15 cellular contexts compared by ENCODE assay signal in genomic region chr16:47905771-47906170, GRCh38.
DNase-seq lines count a peak whose midpoint lies in the region; ATAC-seq and TF ChIP-seq lines count a peak whose summit lies in the region.
"Had no signal": no experiment of that assay in that cellular context is flagged by ENCODE, and none has a peak within 500 bp of the region (broad histone marks: within the 10 kb centered on the region; RNA-seq: fewer than 3 reads in every experiment).

No MANE protein-coding gene starts in this region.

- no peaks in the 10 kb centered on the region for H4K20me1 ChIP-seq in mammary epithelial cell (ENCODE audit: insufficient read depth, low read length)
- no peaks in the 10 kb centered on the region for H4K20me1 ChIP-seq in MM.1S (ENCODE audit: insufficient read depth, low read length)

- H3F3A ChIP-seq in MM.1S (ENCODE audit: insufficient read depth, low read length), result no peaks in the 10 kb centered on the region

- peak; percentile 45 for DNase-seq in EH (ENCODE audit: low read depth)
- peak; percentile 24 for DNase-seq in LHCN-M2 (ENCODE audit: low read depth)
- DNase-seq in mammary epithelial cell, result peak; percentile 90
- DNase-seq in myocyte (ENCODE audit: low read depth), result peak; percentile 66
- DNase-seq in activated naive CD4-positive, alpha-beta T cell treated with anti-CD3 and anti-CD28 coated beads, Interleukin-2, amount 50 U/mL, for 72 hours (ENCODE audit: low spot score in 2 of 2), result no peak
- no peak for DNase-seq in MM.1S
- DNase-seq in tibial nerve (ENCODE audit: low spot score in 2 of 2), result no peak
- DNase-seq: activated CD4-positive, alpha-beta T cell treated with anti-CD3 and anti-CD28 coated beads, Interleukin-2, amount 10 ng/mL, durations not matched to agents 7 days and 5 days; activated naive CD4-positive, alpha-beta T cell; cortex of kidney; NCI-H187; sigmoid colon; stimulated activated CD4-positive, alpha-beta T cell treated with anti-CD3 and anti-CD28 coated beads, Interleukin-2, amount 100 ng/mL, for 24 hours had no signal

- TF ChIP-seq EP300 in tibial nerve (IDR thresholded peaks at IDR 0.05), result no peak

- no peak for TF ChIP-seq POLR2A in tibial nerve (IDR thresholded peaks at IDR 0.05)

- in situ Hi-C loops in mammary epithelial cell (cut with MboI; ENCODE audit: low sequenced_read_pairs in 2 of 2), result no loop called here

- 5% methylated on average over 3 of the region's 3 CpGs for WGBS in mammary epithelial cell (ENCODE audit: low coverage, missing lambda C conversion rate)
- WGBS in tibial nerve, 2 donors, result 44 to 58% methylated on average over 3 of the region's 3 CpGs

- H3K27ac Mint-ChIP-seq in activated naive CD4-positive, alpha-beta T cell treated with anti-CD3 and anti-CD28 coated beads, Interleukin-2, amount 50 U/mL, for 72 hours, result no peak overlapping the region
- H3K27ac Mint-ChIP-seq: activated CD4-positive, alpha-beta T cell treated with anti-CD3 and anti-CD28 coated beads, Interleukin-2, amount 10 ng/mL, durations not matched to agents 7 days and 5 days had no signal

- CTCF ChIA-PET in mammary epithelial cell (lab: Charles Lee; ENCODE audit: low non-redundant PET), result no interaction called here

- no peaks in the 10 kb centered on the region for H3K36me3 Mint-ChIP-seq in activated naive CD4-positive, alpha-beta T cell treated with anti-CD3 and anti-CD28 coated beads, Interleukin-2, amount 50 U/mL, for 72 hours

- BruUV-seq in mammary epithelial cell (replicated peaks; lab: Mats Ljungman, UMichigan), result no TSS peak

- H3K9me3 Mint-ChIP-seq in activated naive CD4-positive, alpha-beta T cell treated with anti-CD3 and anti-CD28 coated beads, Interleukin-2, amount 50 U/mL, for 72 hours, result no peaks in the 10 kb centered on the region
- H3K9me3 Mint-ChIP-seq: activated CD4-positive, alpha-beta T cell treated with anti-CD3 and anti-CD28 coated beads, Interleukin-2, amount 10 ng/mL, durations not matched to agents 7 days and 5 days had no signal

- no peak overlapping the region for H3K4me3 ChIP-seq in mammary epithelial cell (replicated peaks in 1 of 3; ENCODE audit: insufficient read depth in 1 of 3, low read depth in 2 of 3, low read length in 3 of 3)
- no peak overlapping the region for H3K4me3 ChIP-seq in MM.1S (ENCODE audit: low read length)
- no peak overlapping the region for H3K4me3 ChIP-seq in tibial nerve
- H3K4me3 ChIP-seq: ascending aorta, sigmoid colon had no signal

- no peak for ATAC-seq in HG03039 (IDR thresholded peaks at IDR 0.05; ENCODE audit: unreplicated experiment)
- no peak for ATAC-seq in activated naive CD4-positive, alpha-beta T cell treated with anti-CD3 and anti-CD28 coated beads, Interleukin-2, amount 50 U/mL, for 72 hours

- no peak overlapping the region for H3K9ac ChIP-seq in mammary epithelial cell (ENCODE audit: insufficient read depth, low read length)
- no peak overlapping the region for H3K9ac ChIP-seq in MM.1S (ENCODE audit: low read length)

- peak overlapping the region; percentile 17 for H3K27ac ChIP-seq in mammary epithelial cell (ENCODE audit: insufficient read depth, low read depth, low read length)
- no peak overlapping the region for H3K27ac ChIP-seq in MM.1S (ENCODE audit: low read length)
- H3K27ac ChIP-seq in tibial nerve, result no peak overlapping the region
- H3K27ac ChIP-seq: ascending aorta, sigmoid colon had no signal

- peaks cover 23% of the 10 kb centered on the region for H3K4me1 ChIP-seq in mammary epithelial cell (ENCODE audit: insufficient read depth, low read length)
- no peaks in the 10 kb centered on the region for H3K4me1 ChIP-seq in MM.1S (ENCODE audit: low read length)
- no peaks in the 10 kb centered on the region for H3K4me1 ChIP-seq in tibial nerve
- H3K4me1 ChIP-seq: ascending aorta, sigmoid colon had no signal

- peaks cover 7% of the 10 kb centered on the region for H3K9me3 ChIP-seq in mammary epithelial cell (replicated peaks; ENCODE audit: insufficient read depth, low read length)
- no peaks in the 10 kb centered on the region for H3K9me3 ChIP-seq in MM.1S (replicated peaks; ENCODE audit: insufficient read depth, low read length)
- peaks cover 0 to 20% (median 0%) of the 10 kb centered on the region in 4 donors for H3K9me3 ChIP-seq in tibial nerve
- H3K9me3 ChIP-seq: ascending aorta had no signal

- no peaks in the 10 kb centered on the region for H3K27me3 ChIP-seq in mammary epithelial cell (ENCODE audit: insufficient read depth, low read length)
- no peaks in the 10 kb centered on the region for H3K27me3 ChIP-seq in MM.1S (replicated peaks; ENCODE audit: insufficient read depth, low read length)
- H3K27me3 ChIP-seq in tibial nerve, result no peaks in the 10 kb centered on the region
- H3K27me3 ChIP-seq: ascending aorta, sigmoid colon had no signal

- H3K9me2 ChIP-seq in MM.1S (replicated peaks; ENCODE audit: insufficient read depth, low read length), result no peaks in the 10 kb centered on the region

- H3K36me3 ChIP-seq in mammary epithelial cell (ENCODE audit: insufficient read depth, low read length) (no peaks in the 10 kb centered on the region), MM.1S (replicated peaks; ENCODE audit: insufficient read depth, low read length) (no peaks in the 10 kb centered on the region), tibial nerve (no peaks in the 10 kb centered on the region)
- H3K36me3 ChIP-seq: ascending aorta, sigmoid colon had no signal

- intact Hi-C loops in mammary epithelial cell (cut with micrococcal nuclease), result loop anchor here (5.0 kb wide), 1 partner anchor 58 kb away; no protein-coding TSS in a partner anchor

- H3K4me2 ChIP-seq in mammary epithelial cell (ENCODE audit: insufficient read depth, low read depth, low read length) (peak overlapping the region; percentile 6), MM.1S (ENCODE audit: low read depth, low read length) (no peak overlapping the region)

- TF ChIP-seq CTCF in mammary epithelial cell (conservative IDR thresholded peaks at IDR 0.05 in 1 of 2, IDR thresholded peaks at IDR 0.05 in 1 of 2; ENCODE audit: extremely low read depth in 1 of 2, insufficient read depth in 1 of 2, low read depth in 1 of 2, low read length in 2 of 2), result no peak
- TF ChIP-seq CTCF in MM.1S (IDR thresholded peaks at IDR 0.05; ENCODE audit: low read length), result no peak
- no peak for TF ChIP-seq CTCF in tibial nerve (IDR thresholded peaks at IDR 0.05)

- dilution Hi-C loops in mammary epithelial cell (cut with HindIII; ENCODE audit: low sequenced_read_pairs), result no loop called here

- H2AFZ ChIP-seq in mammary epithelial cell (ENCODE audit: low read depth, low read length), result peak overlapping the region; percentile 6
- no peak overlapping the region for H2AFZ ChIP-seq in MM.1S (ENCODE audit: low read length)

- H3K79me2 ChIP-seq in mammary epithelial cell (ENCODE audit: insufficient read depth, low read length) (no peaks in the 10 kb centered on the region), MM.1S (ENCODE audit: low read length) (no peaks in the 10 kb centered on the region)

Comparison
In these comparisons a context has a peak if more than half of its experiments do, and no peak if none do; other contexts are left out.
1. DNase-seq: peak in EH (single experiment), LHCN-M2 (single experiment), mammary epithelial cell (single experiment) and myocyte (single experiment); none in activated naive CD4-positive, alpha-beta T cell treated with anti-CD3 and anti-CD28 coated beads, Interleukin-2, amount 50 U/mL, for 72 hours (0 of 2), MM.1S (single experiment) and tibial nerve (0 of 2).